ENCODE assay signal across 8 cellular contexts in the genomic region with DNA sequence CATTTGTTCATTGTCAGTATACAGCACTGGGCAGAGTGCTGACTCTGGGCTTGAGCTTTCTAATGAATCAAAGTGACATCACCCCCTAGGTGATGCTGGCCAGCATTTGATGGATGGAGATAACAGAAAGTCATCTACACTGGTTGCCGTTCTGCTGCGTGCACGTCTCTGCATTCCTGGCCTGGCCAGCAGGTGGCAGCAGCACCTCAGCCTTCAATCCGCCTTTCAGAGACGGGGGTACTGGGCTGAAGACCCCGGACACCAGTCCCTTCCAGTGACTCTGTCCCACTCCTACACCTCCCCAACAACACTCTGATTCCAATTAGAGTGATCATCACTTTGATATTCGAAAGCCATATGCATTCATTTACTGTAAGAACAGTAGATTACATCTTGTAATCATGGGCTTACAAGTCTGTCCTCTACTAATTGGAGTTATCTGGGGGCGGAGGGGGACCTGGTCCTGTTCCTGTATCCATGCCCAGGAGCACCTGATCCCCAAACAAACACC. TPM values are rescaled to one million over a fixed set of nuclear protein-coding genes. Genes with fewer than 3 reads are reported as not detected.
DNase-seq lines count a peak whose midpoint lies in the region; ATAC-seq and TF ChIP-seq lines count a peak whose summit lies in the region.

No MANE protein-coding gene starts in this region.

- H3K27me3 ChIP-seq in BE2C = no peaks in the 10 kb centered on the region

- no peak overlapping the region for H3K4me3 ChIP-seq in BE2C (ENCODE audit: low read depth, low read length)

- H3K36me3 ChIP-seq in BE2C = no peaks in the 10 kb centered on the region

- peak; percentile 98 for TF ChIP-seq CTCF in BE2C (IDR thresholded peaks at IDR 0.05; ENCODE audit: low read depth, low read length)

- DNase-seq in BE2C (peak; percentile 68), NCI-H1930 (lab: John Stamatoyannopoulos, UW) (peak; percentile 22 to 27), dedifferentiated amniotic fluid mesenchymal stem cell (ENCODE audit: extremely low spot score) (peak; percentile 14), medulla oblongata (ENCODE audit: extremely low spot score) (peak; percentile 66)
- DNase-seq in activated CD4-positive, alpha-beta T cell treated with anti-CD3 and anti-CD28 coated beads for 48 hours = peak; percentile 70
- peak; percentile 79 for DNase-seq in stimulated activated CD8-positive, alpha-beta memory T cell treated with anti-CD3 and anti-CD28 coated beads, Interleukin-4, amount 100 ng/mL, for 48 hours

- peaks cover 6% of the 10 kb centered on the region for H3K4me1 ChIP-seq in BE2C

- peak; percentile 58 for ATAC-seq in GM18519 (IDR thresholded peaks at IDR 0.05; ENCODE audit: low FRiP score, unreplicated experiment)
- no peak for ATAC-seq in GM18870 (IDR thresholded peaks at IDR 0.05; ENCODE audit: unreplicated experiment)

- no peaks in the 10 kb centered on the region for H3K9me3 ChIP-seq in BE2C

RNA-seq across cellular contexts. Expression of gene CPSF4L, which starts 6.0 kb away (rescaled TPM):
- not detected for polyA plus RNA-seq in BE2C (2012; ENCODE audit: insufficient read depth, insufficient read length, low read depth)

RNA-seq across cellular contexts. Expression of gene CDC42EP4, which starts 56.1 kb away (rescaled TPM):
- 63.5 TPM for polyA plus RNA-seq in BE2C (2012; ENCODE audit: insufficient read depth, insufficient read length, low read depth)

Comparison
In these comparisons a context has a peak if more than half of its experiments do, and no peak if none do; other contexts are left out.
1. DNase-seq: peak in every context shown above with its lines; median percentile 79 in stimulated activated CD8-positive, alpha-beta memory T cell treated with anti-CD3 and anti-CD28 coated beads, Interleukin-4, amount 100 ng/mL, for 48 hours; 70 in activated CD4-positive, alpha-beta T cell treated with anti-CD3 and anti-CD28 coated beads for 48 hours; 68 in BE2C; 66 in medulla oblongata; 24 in NCI-H1930; 14 in dedifferentiated amniotic fluid mesenchymal stem cell.